20 cellular contexts compared by ENCODE assay signal in genomic region chr5:151066920-151067319, GRCh38. TPM values are rescaled to one million over a fixed set of nuclear protein-coding genes. Genes with fewer than 3 reads are reported as not detected.
DNase-seq lines count a peak whose midpoint lies in the region; ATAC-seq, FAIRE-seq and TF ChIP-seq lines count a peak whose summit lies in the region.
"Had no signal": no experiment of that assay in that cellular context is flagged by ENCODE, and none has a peak within 500 bp of the region (broad histone marks: within the 10 kb centered on the region; RNA-seq: fewer than 3 reads in every experiment).

No MANE protein-coding gene starts in this region.

- no peaks in the 10 kb centered on the region for H3F3A ChIP-seq in OCI-LY1 (ENCODE audit: insufficient read depth, low read length)

- H3K79me1 ChIP-seq in H1 (ENCODE audit: low read depth, low read length), result peaks cover 9% of the 10 kb centered on the region; the same call in 1 of the 2 replicates

- CTCF ChIA-PET in H1 (lab: Charles Lee; ENCODE audit: partially characterized antibody), result interaction anchor here (2.8 to 28.6 kb wide), 3 partner anchors 14 to 96 kb away, joined by 7 to 442 read pairs (median 172); no protein-coding TSS in a partner anchor

- H3K27ac ChIP-seq in OCI-LY1 (ENCODE audit: low read depth, low read length, poor library complexity, severe bottlenecking) (peak overlapping the region; percentile 94), H1 (ENCODE audit: low read depth, low read length) (no peak overlapping the region)
- H3K27ac ChIP-seq: A549 had no signal

- no peak for FAIRE-seq in H1 (lab: Jason Lieb, UNC)
- FAIRE-seq: A549 had no signal

- H3K4me1 ChIP-seq in OCI-LY1 (ENCODE audit: insufficient read depth, low read length, severe bottlenecking) (peaks cover 88% of the 10 kb centered on the region), H1 (replicated peaks in 1 of 4; ENCODE audit: control insufficient read depth in 3 of 4, insufficient read depth in 4 of 4, low read length in 3 of 4) (peaks cover 0 to 10% (median 5%) of the 10 kb centered on the region in 4 experiments; a peak in 4 of 7 replicates)

- H2AK5ac ChIP-seq in H1 (ENCODE audit: low read depth, low read length), result no peak overlapping the region

- no peak overlapping the region for H3K18ac ChIP-seq in H1 (ENCODE audit: extremely low read depth, low read length)

- no peak overlapping the region for H2BK5ac ChIP-seq in H1 (ENCODE audit: low read depth, low read length)

- no peak for TF ChIP-seq POLR2A in H1 (IDR thresholded peaks at IDR 0.05; ENCODE audit: control extremely low read depth in 1 of 2, low read depth in 2 of 2, low read length in 2 of 2)

- DNase-seq in activated CD8-positive, alpha-beta memory T cell treated with anti-CD3 and anti-CD28 coated beads, Interleukin-2, amount 50 U/mL, for 4 hours, result peak; percentile 32
- no peak for DNase-seq in activated CD8-positive, alpha-beta memory T cell treated with anti-CD3 and anti-CD28 coated beads for 24 hours
- DNase-seq in H1 (ENCODE audit: low read depth in 1 of 2, low spot score in 2 of 2), result no peak
- DNase-seq: dermis blood vessel endothelial cell, HFFc6, left ventricle myocardium superior, NCI-H1694 treated with DMSO at 0.1 percent for 48 hours, NCI-H446, SW 1271 had no signal

- no peaks in the 10 kb centered on the region for H3K27me3 Mint-ChIP-seq in stimulated activated memory B cell treated with anti-CD40 and anti-IgM and Interleukin-4, amounts not matched to agents 10 μg/mL and 1 μg/mL and 100 μg/mL, for 72 hours
- H3K27me3 Mint-ChIP-seq: brain, progenitor cell of endocrine pancreas, type B pancreatic cell had no signal

- no peak overlapping the region for H4K91ac ChIP-seq in H1 (replicated peaks; ENCODE audit: insufficient read length, low read length)

- no peak overlapping the region for H3K56ac ChIP-seq in H1 (replicated peaks; ENCODE audit: insufficient read length, low read depth, low read length)

- no peak overlapping the region for H2AFZ ChIP-seq in OCI-LY1 (ENCODE audit: low read length)
- H2AFZ ChIP-seq in H1 (ENCODE audit: low read length), result no peak overlapping the region

- peaks cover 58% of the 10 kb centered on the region for H3K79me2 ChIP-seq in OCI-LY1 (ENCODE audit: insufficient read depth, low read length)
- H3K79me2 ChIP-seq in H1 (ENCODE audit: control insufficient read depth in 1 of 2, insufficient read depth in 2 of 2, low read length in 2 of 2), result peaks cover 0 to 2% of the 10 kb centered on the region in 2 experiments; a peak in 1 of 4 replicates

- H3K9me2 ChIP-seq in OCI-LY1 (ENCODE audit: low read depth, low read length), result no peaks in the 10 kb centered on the region

- no peak for TF ChIP-seq RAD21 in H1 (IDR thresholded peaks at IDR 0.05 in 1 of 2, conservative IDR thresholded peaks at IDR 0.05 in 1 of 2; ENCODE audit: low read depth in 2 of 2, low read length in 2 of 2)

- no peak overlapping the region for H3K14ac ChIP-seq in H1 (ENCODE audit: insufficient read length)

- H2BK20ac ChIP-seq in H1 (ENCODE audit: low read length), result no peak overlapping the region

- H2BK120ac ChIP-seq in H1 (replicated peaks; ENCODE audit: low read depth, low read length), result no peak overlapping the region

- no peaks in the 10 kb centered on the region for H3K27me3 ChIP-seq in OCI-LY1 (ENCODE audit: insufficient read depth, low read length)
- H3K27me3 ChIP-seq in H1 (replicated peaks in 1 of 4; ENCODE audit: control insufficient read depth in 3 of 4, extremely low read depth in 1 of 4, insufficient read depth in 3 of 4, low read length in 3 of 4), result no peaks in the 10 kb centered on the region
- H3K27me3 ChIP-seq: gastroesophageal sphincter had no signal

- no peaks in the 10 kb centered on the region for H3K9me3 ChIP-seq in OCI-LY1 (ENCODE audit: low read length)
- no peaks in the 10 kb centered on the region for H3K9me3 ChIP-seq in H1 (ENCODE audit: insufficient read depth in 2 of 2, low read depth in 1 of 2, low read length in 1 of 2)
- H3K9me3 ChIP-seq: A549, gastroesophageal sphincter had no signal

- no peak overlapping the region for H3K23ac ChIP-seq in H1 (ENCODE audit: insufficient read length)

- H3K4me3 ChIP-seq in OCI-LY1 (ENCODE audit: low read depth, low read length, poor library complexity, severe bottlenecking), result no peak overlapping the region
- H3K4me3 ChIP-seq in H1 (ENCODE audit: extremely low read depth in 1 of 4, insufficient read depth in 2 of 4, low read depth in 3 of 4, low read length in 4 of 4), result no peak overlapping the region
- H3K4me3 ChIP-seq: A549, gastroesophageal sphincter had no signal

- H2BK15ac ChIP-seq in H1 (ENCODE audit: low read length), result 0 out of 2 replicates have a peak overlapping the region, but pooled peaks have one; percentile 40

- no peak overlapping the region for H4K8ac ChIP-seq in H1 (ENCODE audit: extremely low read depth, insufficient read depth, low read length)

- H4K20me1 ChIP-seq in OCI-LY1 (ENCODE audit: insufficient read depth, low read length), result no peaks in the 10 kb centered on the region
- H4K20me1 ChIP-seq in H1 (replicated peaks in 1 of 2; ENCODE audit: control insufficient read depth in 1 of 2, insufficient read depth in 2 of 2, low read length in 2 of 2), result peaks cover 0 to 7% of the 10 kb centered on the region in 2 experiments

- H3K4me1 Mint-ChIP-seq in stimulated activated memory B cell treated with anti-CD40 and anti-IgM and Interleukin-4, amounts not matched to agents 10 μg/mL and 1 μg/mL and 100 μg/mL, for 72 hours, result peaks cover 100% of the 10 kb centered on the region

- H3K27ac Mint-ChIP-seq in stimulated activated memory B cell treated with anti-CD40 and anti-IgM and Interleukin-4, amounts not matched to agents 10 μg/mL and 1 μg/mL and 100 μg/mL, for 72 hours, result peak overlapping the region; percentile 88
- H3K27ac Mint-ChIP-seq: brain, HFFc6, progenitor cell of endocrine pancreas, type B pancreatic cell had no signal

- TF ChIP-seq CTCF in OCI-LY1 (IDR thresholded peaks at IDR 0.05; ENCODE audit: low read length), result no peak
- no peak for TF ChIP-seq CTCF in H1 (IDR thresholded peaks at IDR 0.05; ENCODE audit: control extremely low read depth in 1 of 3, insufficient read depth in 1 of 3, low read depth in 1 of 3, low read length in 3 of 3)

- POLR2A ChIA-PET in H1 (lab: Charles Lee; ENCODE audit: partially characterized antibody), result no interaction called here

- WGBS in H1 (ENCODE audit: extremely low coverage in 1 of 2, insufficient coverage in 1 of 2, insufficient read length in 1 of 2, insufficient replicate concordance in 2 of 2, low coverage in 1 of 2, low lambda C conversion rate in 2 of 2, missing lambda C conversion rate in 1 of 2), 2 experiments, result 95% methylated on average over 6 of the region's 6 CpGs; no CpG with 5 or more reads in 1 of the 2 experiments

- H4K5ac ChIP-seq in H1 (ENCODE audit: insufficient read length, low read depth, low read length), result no peak overlapping the region

- H3K23me2 ChIP-seq in H1 (ENCODE audit: low read depth, low read length), result no peaks in the 10 kb centered on the region

- H3K36me3 Mint-ChIP-seq in stimulated activated memory B cell treated with anti-CD40 and anti-IgM and Interleukin-4, amounts not matched to agents 10 μg/mL and 1 μg/mL and 100 μg/mL, for 72 hours, result peaks cover 76% of the 10 kb centered on the region

- ATAC-seq in stimulated activated memory B cell treated with anti-CD40 and anti-IgM and Interleukin-4, amounts not matched to agents 10 μg/mL and 1 μg/mL and 100 μg/mL, for 72 hours, result peak; percentile 65
- no peak for ATAC-seq in GM19324 (IDR thresholded peaks at IDR 0.05; ENCODE audit: low FRiP score, unreplicated experiment)
- no peak for ATAC-seq in HG02973 (IDR thresholded peaks at IDR 0.05; ENCODE audit: unreplicated experiment)
- no peak for ATAC-seq in GM19467 (IDR thresholded peaks at IDR 0.05; ENCODE audit: unreplicated experiment)
- ATAC-seq: A549, gastroesophageal sphincter, left ventricle myocardium superior had no signal

- peaks cover 72% of the 10 kb centered on the region for H3K36me3 ChIP-seq in OCI-LY1 (ENCODE audit: insufficient read depth, low read length)
- H3K36me3 ChIP-seq in H1 (ENCODE audit: control insufficient read depth in 2 of 4, insufficient read depth in 4 of 4, low read length in 3 of 4), result no peaks in the 10 kb centered on the region

- H3K4ac ChIP-seq in H1 (replicated peaks; ENCODE audit: insufficient read length, low read depth, low read length), result no peak overlapping the region

- H2BK12ac ChIP-seq in H1 (ENCODE audit: low read depth, low read length), result no peak overlapping the region

- TF ChIP-seq EP300 in H1 (IDR thresholded peaks at IDR 0.05; ENCODE audit: borderline replicate concordance in 1 of 2, low read depth in 2 of 2, low read length in 2 of 2), result no peak

- no peaks in the 10 kb centered on the region for H3K9me3 Mint-ChIP-seq in stimulated activated memory B cell treated with anti-CD40 and anti-IgM and Interleukin-4, amounts not matched to agents 10 μg/mL and 1 μg/mL and 100 μg/mL, for 72 hours
- H3K9me3 Mint-ChIP-seq: HFFc6, type B pancreatic cell had no signal

- H3K4me3 Mint-ChIP-seq in stimulated activated memory B cell treated with anti-CD40 and anti-IgM and Interleukin-4, amounts not matched to agents 10 μg/mL and 1 μg/mL and 100 μg/mL, for 72 hours, result peak overlapping the region; percentile 75
- H3K4me3 Mint-ChIP-seq: brain, HFFc6, type B pancreatic cell had no signal

- H3K9ac ChIP-seq in OCI-LY1 (ENCODE audit: low read length) (peak overlapping the region; percentile 28; the same call in 1 of the 2 replicates), H1 (replicated peaks in 1 of 4; ENCODE audit: extremely low read depth in 1 of 4, low read depth in 3 of 4, low read length in 3 of 4) (no peak overlapping the region)

- H3K4me2 ChIP-seq in OCI-LY1 (ENCODE audit: low read length) (peak overlapping the region; percentile 19; the same call in 1 of the 2 replicates), H1 (ENCODE audit: insufficient read depth in 1 of 2, low read depth in 2 of 2, low read length in 2 of 2) (0 out of 4 replicates have a peak overlapping the region, but pooled peaks of 1 of the 2 experiments have one; percentile 21)
- H3K4me2 ChIP-seq: A549 had no signal

RNA-seq across cellular contexts. Expression of gene TNIP1, which starts 13.9 kb away (rescaled TPM):
- 31.9 and 33.9 TPM in 2 replicates for total RNA-seq in H1 (2021; fragmentation: NEBNext Ultra II Directional; extraction: Animal tissue kit (Norgen Biotek cat#: 25700))
- 14.2 and 19.2 TPM in 2 replicates for polyA plus RNA-seq in H1 (2011; rRNA removed)
- polyA plus RNA-seq in H1 (2011; cell fraction: cytosol; rRNA removed), result 23.3 TPM
- 28.8 TPM for polyA plus RNA-seq in H1 (2011; cell fraction: nucleus; rRNA removed)
- 23.3 to 34.6 TPM (median 31.3 TPM) in 4 replicates for polyA plus RNA-seq in H1 (2012, experiment 1 of 2)
- polyA plus RNA-seq in H1 (2012, experiment 2 of 2), result 28.0 TPM
- 15.3 TPM for polyA plus RNA-seq in H1 (2013, experiment 1 of 2)
- polyA plus RNA-seq in H1 (2013, experiment 2 of 2), result 15.4 TPM
- 18.7 and 25.1 TPM in 2 replicates for polyA minus RNA-seq in H1 (2011; rRNA and poly(A)+ RNA removed)
- polyA minus RNA-seq in H1 (2011; cell fraction: cytosol; rRNA and poly(A)+ RNA removed), result 28.8 TPM
- 28.5 TPM for polyA minus RNA-seq in H1 (2011; cell fraction: nucleus; rRNA and poly(A)+ RNA removed)

RNA-seq across cellular contexts. Expression of gene GPX3, which starts 46.5 kb away (rescaled TPM):
- total RNA-seq in H1 (2021; fragmentation: NEBNext Ultra II Directional; extraction: Animal tissue kit (Norgen Biotek cat#: 25700)), result 26.4 and 27.8 TPM in 2 replicates
- 61.8 and 77.9 TPM in 2 replicates for polyA plus RNA-seq in H1 (2011; rRNA removed)
- polyA plus RNA-seq in H1 (2011; cell fraction: cytosol; rRNA removed), result 51.3 TPM
- 29.4 TPM for polyA plus RNA-seq in H1 (2011; cell fraction: nucleus; rRNA removed)
- polyA plus RNA-seq in H1 (2012, experiment 1 of 2), result 32.8 to 35.7 TPM (median 34.2 TPM) in 4 replicates
- polyA plus RNA-seq in H1 (2012, experiment 2 of 2), result 66.7 TPM
- polyA plus RNA-seq in H1 (2013, experiment 1 of 2), result 35.4 TPM
- 46.3 TPM for polyA plus RNA-seq in H1 (2013, experiment 2 of 2)
- 66.9 and 104 TPM in 2 replicates for polyA minus RNA-seq in H1 (2011; rRNA and poly(A)+ RNA removed)
- polyA minus RNA-seq in H1 (2011; cell fraction: cytosol; rRNA and poly(A)+ RNA removed), result 18.0 TPM
- polyA minus RNA-seq in H1 (2011; cell fraction: nucleus; rRNA and poly(A)+ RNA removed), result 23.6 TPM
- total RNA-seq: activated CD8-positive, alpha-beta memory T cell treated with anti-CD3 and anti-CD28 coated beads for 36 hours had no signal
